18 cellular contexts compared by ENCODE assay signal in the genomic region with DNA sequence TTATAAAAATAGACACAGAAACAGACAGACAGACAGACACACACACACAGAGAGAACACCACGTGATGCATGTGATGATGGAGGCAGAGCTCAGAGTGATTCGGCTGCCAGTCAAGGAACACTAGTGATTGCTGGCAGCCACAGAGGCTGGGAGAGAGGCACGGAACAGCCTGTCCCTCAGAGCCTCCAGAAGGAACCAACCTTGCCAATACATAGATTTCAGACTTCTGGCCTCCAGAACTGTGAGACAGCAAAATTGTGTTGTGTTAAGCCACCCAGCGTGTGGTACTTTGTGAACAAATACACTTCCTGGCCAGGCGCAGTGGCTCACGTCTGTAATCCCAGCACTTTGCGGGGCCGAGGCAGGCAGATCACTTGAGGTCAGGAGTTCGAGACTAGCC. TPM values are rescaled to one million over a fixed set of nuclear protein-coding genes. Genes with fewer than 3 reads are reported as not detected.
DNase-seq lines count a peak whose midpoint lies in the region; ATAC-seq and TF ChIP-seq lines count a peak whose summit lies in the region.
"Had no signal": no experiment of that assay in that cellular context is flagged by ENCODE, and none has a peak within 500 bp of the region (broad histone marks: within the 10 kb centered on the region; RNA-seq: fewer than 3 reads in every experiment).

No MANE protein-coding gene starts in this region.

- 67 to 78% methylated on average over 9 of the region's 9 CpGs for WGBS in tibial nerve, 2 donors

- H3K27ac ChIP-seq in Panc1 (ENCODE audit: low read length) (peak overlapping the region; percentile 100), tibial nerve (peak overlapping the region; percentile 55 to 93 (median 80))
- H3K27ac ChIP-seq: parathyroid adenoma had no signal

- intact Hi-C loops in Panc1 (cut with micrococcal nuclease; ENCODE audit: unreplicated experiment): loop anchor here (10.0 kb wide), 1 partner anchor 47 kb away; no protein-coding TSS in a partner anchor

- no peak for TF ChIP-seq CTCF in Panc1 (IDR thresholded peaks at IDR 0.05)
- TF ChIP-seq CTCF in tibial nerve (IDR thresholded peaks at IDR 0.05): no peak
- TF ChIP-seq CTCF in glutamatergic neuron (IDR thresholded peaks at IDR 0.05; ENCODE audit: partially characterized antibody, unreplicated experiment): no peak

- H3K27me3 Mint-ChIP-seq in glutamatergic neuron (ENCODE audit: unreplicated experiment): no peaks in the 10 kb centered on the region

- H3K4me1 ChIP-seq in Panc1 (ENCODE audit: control insufficient read depth, insufficient read depth, low read length) (peaks cover 52% of the 10 kb centered on the region), tibial nerve (peaks cover 0 to 54% (median 17%) of the 10 kb centered on the region in 4 donors)

- H3K36me3 ChIP-seq in Panc1 (ENCODE audit: control insufficient read depth, insufficient read depth, low read length): no peaks in the 10 kb centered on the region
- no peaks in the 10 kb centered on the region for H3K36me3 ChIP-seq in tibial nerve

- TF ChIP-seq POLR2A in tibial nerve (IDR thresholded peaks at IDR 0.05): peak in 1 of 2 donors; percentile 32

- H3K9me3 ChIP-seq in Panc1 (ENCODE audit: control insufficient read depth, insufficient read depth, low read depth, low read length) (no peaks in the 10 kb centered on the region), tibial nerve (no peaks in the 10 kb centered on the region)

- no peaks in the 10 kb centered on the region for H3K36me3 Mint-ChIP-seq in glutamatergic neuron (ENCODE audit: unreplicated experiment)
- H3K36me3 Mint-ChIP-seq: CD4-positive, CD25-positive, alpha-beta regulatory T cell had no signal

- CTCF ChIA-PET in Panc1 (lab: Charles Lee): no interaction called here

- H3K27me3 ChIP-seq in Panc1 (ENCODE audit: control insufficient read depth, insufficient read depth, low read length): no peaks in the 10 kb centered on the region
- no peaks in the 10 kb centered on the region for H3K27me3 ChIP-seq in tibial nerve

- no TSS peak for BruUV-seq in Panc1 (replicated peaks; lab: Mats Ljungman, UMichigan)

- peak; percentile 68 to 92 for TF ChIP-seq EP300 in tibial nerve (IDR thresholded peaks at IDR 0.05)

- H3K27ac Mint-ChIP-seq in glutamatergic neuron (ENCODE audit: unreplicated experiment): no peak overlapping the region
- H3K27ac Mint-ChIP-seq: CD4-positive, CD25-positive, alpha-beta regulatory T cell; HFFc6 had no signal

- ATAC-seq in Panc1 (no peak), GM19035 (IDR thresholded peaks at IDR 0.05; ENCODE audit: unreplicated experiment) (no peak)

- peaks cover 6% of the 10 kb centered on the region for H3K4me1 Mint-ChIP-seq in glutamatergic neuron (ENCODE audit: low read depth, unreplicated experiment)
- H3K4me1 Mint-ChIP-seq: CD4-positive, CD25-positive, alpha-beta regulatory T cell had no signal

- in situ Hi-C loops in Panc1 (cut with HindIII; ENCODE audit: low pct_unique_long_range_greater_than_20kb, low sequenced_read_pairs): no loop called here

- no peak for DNase-seq in Panc1 (ENCODE audit: low read depth, low spot score)
- peak; percentile 83 for DNase-seq in fibroblast of gingiva (ENCODE audit: low read depth)
- peak; percentile 32 for DNase-seq in midbrain (lab: John Stamatoyannopoulos, UW)
- DNase-seq in tibial nerve (ENCODE audit: low spot score in 2 of 2): peak in 1 of 2 donors; percentile 65
- DNase-seq in stimulated activated CD4-positive, alpha-beta T cell treated with anti-CD3 and anti-CD28 coated beads, Interleukin-15, amount 100 ng/mL, for 24 hours: no peak
- DNase-seq in glutamatergic neuron: no peak
- DNase-seq in germinal center (ENCODE audit: low spot score): no peak
- DNase-seq: CD4-positive, CD25-positive, alpha-beta regulatory T cell; GDM1; HFFc6; NCI-H146; NCI-H69; SHP77; stimulated activated CD4-positive, alpha-beta T cell treated with anti-CD3 and anti-CD28 coated beads, Interleukin-2, amount 100 ng/mL, for 48 hours; stimulated activated naive CD4-positive, alpha-beta T cell had no signal

- no peak overlapping the region for H3K4me3 Mint-ChIP-seq in glutamatergic neuron (ENCODE audit: unreplicated experiment)
- H3K4me3 Mint-ChIP-seq: CD4-positive, CD25-positive, alpha-beta regulatory T cell; HFFc6 had no signal

- peaks cover 3% of the 10 kb centered on the region for H3K9me3 Mint-ChIP-seq in glutamatergic neuron (ENCODE audit: unreplicated experiment)
- H3K9me3 Mint-ChIP-seq: CD4-positive, CD25-positive, alpha-beta regulatory T cell; HFFc6 had no signal

- no peak overlapping the region for H3K4me3 ChIP-seq in Panc1 (ENCODE audit: low read depth in 2 of 2, low read length in 2 of 2)
- no peak overlapping the region for H3K4me3 ChIP-seq in tibial nerve
- H3K4me3 ChIP-seq: lung had no signal

- POLR2A ChIA-PET in Panc1 (lab: Charles Lee): interaction anchor here (0.6 kb wide), 2 partner anchors 30 to 42 kb away, joined by 3 read pairs; no protein-coding TSS in a partner anchor

RNA-seq across cellular contexts. Expression of gene PARD6B, which starts 9.5 kb away (rescaled TPM):
- total RNA-seq in Panc1 (2021; ENCODE audit: unreplicated experiment): 132 TPM
- 11.2 TPM for polyA plus RNA-seq in Panc1 (2012; ENCODE audit: insufficient read length)
- 1 to 10 TPM; 2.4 to 3.8 (median 3.5) TPM for total RNA-seq in tibial nerve
- 4.0 TPM for total RNA-seq in glutamatergic neuron (ENCODE audit: unreplicated experiment)

RNA-seq across cellular contexts. Expression of gene RIPOR3, which starts 30.5 kb away (rescaled TPM):
- total RNA-seq in Panc1 (2021; ENCODE audit: unreplicated experiment): 92.5 TPM
- 97.9 TPM for polyA plus RNA-seq in Panc1 (2012; ENCODE audit: insufficient read length)
- 10 to 100 TPM; 24.5 to 73.0 (median 35.5) TPM for total RNA-seq in tibial nerve
- not detected for total RNA-seq in glutamatergic neuron (ENCODE audit: unreplicated experiment)

Comparison
In these comparisons a context has a peak if more than half of its experiments do, and no peak if none do; other contexts are left out.
1. DNase-seq: peak in fibroblast of gingiva (single experiment) and midbrain (single experiment); none in Panc1 (single experiment), stimulated activated CD4-positive, alpha-beta T cell treated with anti-CD3 and anti-CD28 coated beads, Interleukin-15, amount 100 ng/mL, for 24 hours (single experiment), glutamatergic neuron (single experiment) and germinal center (single experiment).
2. RNA of gene PARD6B, which starts 9.5 kb away (total RNA-seq): 132 TPM in Panc1 (single experiment); 4.0 TPM in glutamatergic neuron (single experiment) and 2.4 to 3.8 TPM in tibial nerve; every median in the first group is over 10 times any median in the second.
3. RNA of gene RIPOR3, which starts 30.5 kb away (total RNA-seq): 92.5 TPM in Panc1 (single experiment) and 24.5 to 73.0 TPM in tibial nerve; not detected in glutamatergic neuron (single experiment); every median in the first group is over 10 times any median in the second.